Comparison of ENCODE assay signal across 1 cellular context in the genomic region with DNA sequence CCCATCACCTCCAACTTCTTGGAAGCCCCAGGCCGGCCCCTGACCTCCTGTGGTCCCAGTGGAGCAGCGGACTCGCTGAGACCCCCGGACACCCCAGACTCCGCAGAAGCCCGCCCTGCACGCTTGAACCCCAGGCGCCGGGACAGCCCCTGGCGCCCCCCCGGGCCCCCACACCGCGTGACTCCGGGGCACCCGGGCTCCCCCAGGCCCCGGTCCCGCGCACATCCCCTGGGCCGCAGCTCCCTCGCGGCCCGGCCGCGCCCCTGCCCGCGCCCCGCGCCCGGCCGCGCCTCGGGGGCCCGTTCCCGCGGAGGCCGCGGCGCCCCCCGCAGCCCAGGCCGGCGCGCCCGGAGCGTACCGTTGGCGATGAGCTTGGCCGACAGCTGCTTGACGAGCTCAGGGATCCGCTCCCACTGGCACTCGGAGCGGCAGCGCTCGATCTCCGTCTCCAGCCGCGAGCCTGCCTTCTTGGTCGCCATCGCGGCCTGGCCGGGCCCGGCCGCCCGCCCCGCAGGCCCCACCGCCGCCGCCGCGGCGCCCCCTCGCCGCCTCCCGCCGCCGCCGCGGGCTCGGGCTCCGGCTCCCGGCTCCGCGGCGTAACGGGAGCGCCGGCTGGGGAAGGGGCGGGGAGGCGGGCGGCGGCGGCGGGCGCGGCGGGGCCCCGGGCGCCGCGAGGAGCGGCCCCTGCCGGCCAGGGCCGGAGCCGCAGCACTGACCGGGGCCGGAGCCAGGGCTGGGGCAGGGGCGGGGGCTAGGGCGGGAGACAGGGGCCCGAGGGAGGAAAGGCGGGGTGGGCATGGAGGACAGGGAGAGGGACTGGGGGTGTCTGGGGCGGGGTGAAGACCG.
TF ChIP-seq lines count a peak whose summit lies in the region.

A gene with protein sequence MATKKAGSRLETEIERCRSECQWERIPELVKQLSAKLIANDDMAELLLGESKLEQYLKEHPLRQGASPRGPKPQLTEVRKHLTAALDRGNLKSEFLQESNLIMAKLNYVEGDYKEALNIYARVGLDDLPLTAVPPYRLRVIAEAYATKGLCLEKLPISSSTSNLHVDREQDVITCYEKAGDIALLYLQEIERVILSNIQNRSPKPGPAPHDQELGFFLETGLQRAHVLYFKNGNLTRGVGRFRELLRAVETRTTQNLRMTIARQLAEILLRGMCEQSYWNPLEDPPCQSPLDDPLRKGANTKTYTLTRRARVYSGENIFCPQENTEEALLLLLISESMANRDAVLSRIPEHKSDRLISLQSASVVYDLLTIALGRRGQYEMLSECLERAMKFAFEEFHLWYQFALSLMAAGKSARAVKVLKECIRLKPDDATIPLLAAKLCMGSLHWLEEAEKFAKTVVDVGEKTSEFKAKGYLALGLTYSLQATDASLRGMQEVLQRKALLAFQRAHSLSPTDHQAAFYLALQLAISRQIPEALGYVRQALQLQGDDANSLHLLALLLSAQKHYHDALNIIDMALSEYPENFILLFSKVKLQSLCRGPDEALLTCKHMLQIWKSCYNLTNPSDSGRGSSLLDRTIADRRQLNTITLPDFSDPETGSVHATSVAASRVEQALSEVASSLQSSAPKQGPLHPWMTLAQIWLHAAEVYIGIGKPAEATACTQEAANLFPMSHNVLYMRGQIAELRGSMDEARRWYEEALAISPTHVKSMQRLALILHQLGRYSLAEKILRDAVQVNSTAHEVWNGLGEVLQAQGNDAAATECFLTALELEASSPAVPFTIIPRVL (minus strand): TSS at position 614 of the 846 bp plus-strand sequence. CDS start 135 bp downstream, at position 479.

TF ChIP-seq in K562, 482 proteins besides CTCF, POLR2A, EP300 and RAD21:
- TF ChIP-seq, protein P1, sequence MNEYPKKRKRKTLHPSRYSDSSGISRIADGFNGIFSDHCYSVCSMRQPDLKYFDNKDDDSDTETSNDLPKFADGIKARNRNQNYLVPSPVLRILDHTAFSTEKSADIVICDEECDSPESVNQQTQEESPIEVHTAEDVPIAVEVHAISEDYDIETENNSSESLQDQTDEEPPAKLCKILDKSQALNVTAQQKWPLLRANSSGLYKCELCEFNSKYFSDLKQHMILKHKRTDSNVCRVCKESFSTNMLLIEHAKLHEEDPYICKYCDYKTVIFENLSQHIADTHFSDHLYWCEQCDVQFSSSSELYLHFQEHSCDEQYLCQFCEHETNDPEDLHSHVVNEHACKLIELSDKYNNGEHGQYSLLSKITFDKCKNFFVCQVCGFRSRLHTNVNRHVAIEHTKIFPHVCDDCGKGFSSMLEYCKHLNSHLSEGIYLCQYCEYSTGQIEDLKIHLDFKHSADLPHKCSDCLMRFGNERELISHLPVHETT (CRISPR knock-in tag; conservative IDR thresholded peaks at IDR 0.05 in 1 of 2, IDR thresholded peaks at IDR 0.05 in 1 of 2), result peak in 1 of 2 experiments; percentile 74; a peak in 1 of 4 replicates
- TF ChIP-seq, protein P2, sequence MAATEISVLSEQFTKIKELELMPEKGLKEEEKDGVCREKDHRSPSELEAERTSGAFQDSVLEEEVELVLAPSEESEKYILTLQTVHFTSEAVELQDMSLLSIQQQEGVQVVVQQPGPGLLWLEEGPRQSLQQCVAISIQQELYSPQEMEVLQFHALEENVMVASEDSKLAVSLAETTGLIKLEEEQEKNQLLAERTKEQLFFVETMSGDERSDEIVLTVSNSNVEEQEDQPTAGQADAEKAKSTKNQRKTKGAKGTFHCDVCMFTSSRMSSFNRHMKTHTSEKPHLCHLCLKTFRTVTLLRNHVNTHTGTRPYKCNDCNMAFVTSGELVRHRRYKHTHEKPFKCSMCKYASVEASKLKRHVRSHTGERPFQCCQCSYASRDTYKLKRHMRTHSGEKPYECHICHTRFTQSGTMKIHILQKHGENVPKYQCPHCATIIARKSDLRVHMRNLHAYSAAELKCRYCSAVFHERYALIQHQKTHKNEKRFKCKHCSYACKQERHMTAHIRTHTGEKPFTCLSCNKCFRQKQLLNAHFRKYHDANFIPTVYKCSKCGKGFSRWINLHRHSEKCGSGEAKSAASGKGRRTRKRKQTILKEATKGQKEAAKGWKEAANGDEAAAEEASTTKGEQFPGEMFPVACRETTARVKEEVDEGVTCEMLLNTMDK (IDR thresholded peaks at IDR 0.05; ENCODE audit: borderline replicate concordance, insufficient read depth, low read depth, low read length, poor library complexity, severe bottlenecking), result peak; percentile 10
- TF ChIP-seq RCOR1 (IDR thresholded peaks at IDR 0.05; ENCODE audit: borderline replicate concordance in 1 of 2, low read depth in 2 of 2, low read length in 2 of 2), result no peak
- no peak for TF ChIP-seq CREM (IDR thresholded peaks at IDR 0.05; ENCODE audit: low read depth)
- peak; percentile 57 for TF ChIP-seq POLR2G (IDR thresholded peaks at IDR 0.05; ENCODE audit: low read depth, low read length)
- peak; percentile 41 for TF ChIP-seq CHD1 (IDR thresholded peaks at IDR 0.05; ENCODE audit: low read length)
- peak; percentile 44; the same call in 1 of the 2 replicates for TF ChIP-seq ZFX (CRISPR knock-in tag; IDR thresholded peaks at IDR 0.05)
- TF ChIP-seq ZBTB7A (IDR thresholded peaks at IDR 0.05; ENCODE audit: borderline replicate concordance, control insufficient read depth, low read depth, low read length), result peak; percentile 80; the same call in 1 of the 2 replicates
- TF ChIP-seq, protein P3, sequence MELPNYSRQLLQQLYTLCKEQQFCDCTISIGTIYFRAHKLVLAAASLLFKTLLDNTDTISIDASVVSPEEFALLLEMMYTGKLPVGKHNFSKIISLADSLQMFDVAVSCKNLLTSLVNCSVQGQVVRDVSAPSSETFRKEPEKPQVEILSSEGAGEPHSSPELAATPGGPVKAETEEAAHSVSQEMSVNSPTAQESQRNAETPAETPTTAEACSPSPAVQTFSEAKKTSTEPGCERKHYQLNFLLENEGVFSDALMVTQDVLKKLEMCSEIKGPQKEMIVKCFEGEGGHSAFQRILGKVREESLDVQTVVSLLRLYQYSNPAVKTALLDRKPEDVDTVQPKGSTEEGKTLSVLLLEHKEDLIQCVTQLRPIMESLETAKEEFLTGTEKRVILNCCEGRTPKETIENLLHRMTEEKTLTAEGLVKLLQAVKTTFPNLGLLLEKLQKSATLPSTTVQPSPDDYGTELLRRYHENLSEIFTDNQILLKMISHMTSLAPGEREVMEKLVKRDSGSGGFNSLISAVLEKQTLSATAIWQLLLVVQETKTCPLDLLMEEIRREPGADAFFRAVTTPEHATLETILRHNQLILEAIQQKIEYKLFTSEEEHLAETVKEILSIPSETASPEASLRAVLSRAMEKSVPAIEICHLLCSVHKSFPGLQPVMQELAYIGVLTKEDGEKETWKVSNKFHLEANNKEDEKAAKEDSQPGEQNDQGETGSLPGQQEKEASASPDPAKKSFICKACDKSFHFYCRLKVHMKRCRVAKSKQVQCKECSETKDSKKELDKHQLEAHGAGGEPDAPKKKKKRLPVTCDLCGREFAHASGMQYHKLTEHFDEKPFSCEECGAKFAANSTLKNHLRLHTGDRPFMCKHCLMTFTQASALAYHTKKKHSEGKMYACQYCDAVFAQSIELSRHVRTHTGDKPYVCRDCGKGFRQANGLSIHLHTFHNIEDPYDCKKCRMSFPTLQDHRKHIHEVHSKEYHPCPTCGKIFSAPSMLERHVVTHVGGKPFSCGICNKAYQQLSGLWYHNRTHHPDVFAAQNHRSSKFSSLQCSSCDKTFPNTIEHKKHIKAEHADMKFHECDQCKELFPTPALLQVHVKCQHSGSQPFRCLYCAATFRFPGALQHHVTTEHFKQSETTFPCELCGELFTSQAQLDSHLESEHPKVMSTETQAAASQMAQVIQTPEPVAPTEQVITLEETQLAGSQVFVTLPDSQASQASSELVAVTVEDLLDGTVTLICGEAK (IDR thresholded peaks at IDR 0.05), result 0 out of 2 replicates have a peak, but pooled peaks have one; percentile 9
- TF ChIP-seq, protein P3 (CRISPR knock-in tag; IDR thresholded peaks at IDR 0.05), result no peak
- no peak for TF ChIP-seq TBP (optimal IDR thresholded peaks at IDR 0.05; ENCODE audit: low read depth, low read length)
- no peak for TF ChIP-seq ZFP36 (IDR thresholded peaks at IDR 0.05; ENCODE audit: low read depth, low read length, partially characterized antibody)
- TF ChIP-seq PHF8 (IDR thresholded peaks at IDR 0.05; ENCODE audit: borderline replicate concordance, low read length), result peak; percentile 47; the same call in 1 of the 2 replicates
- TF ChIP-seq HEY1 (CRISPR knock-in tag; IDR thresholded peaks at IDR 0.05; ENCODE audit: borderline replicate concordance), result no peak
- TF ChIP-seq TOE1 (IDR thresholded peaks at IDR 0.05; ENCODE audit: borderline replicate concordance), result no peak
- no peak for TF ChIP-seq TOE1 (CRISPR knock-in tag; IDR thresholded peaks at IDR 0.05; ENCODE audit: borderline replicate concordance, low read depth)
- TF ChIP-seq HDAC6 (IDR thresholded peaks at IDR 0.05; ENCODE audit: low read depth, low read length), result no peak
- TF ChIP-seq, protein P4, sequence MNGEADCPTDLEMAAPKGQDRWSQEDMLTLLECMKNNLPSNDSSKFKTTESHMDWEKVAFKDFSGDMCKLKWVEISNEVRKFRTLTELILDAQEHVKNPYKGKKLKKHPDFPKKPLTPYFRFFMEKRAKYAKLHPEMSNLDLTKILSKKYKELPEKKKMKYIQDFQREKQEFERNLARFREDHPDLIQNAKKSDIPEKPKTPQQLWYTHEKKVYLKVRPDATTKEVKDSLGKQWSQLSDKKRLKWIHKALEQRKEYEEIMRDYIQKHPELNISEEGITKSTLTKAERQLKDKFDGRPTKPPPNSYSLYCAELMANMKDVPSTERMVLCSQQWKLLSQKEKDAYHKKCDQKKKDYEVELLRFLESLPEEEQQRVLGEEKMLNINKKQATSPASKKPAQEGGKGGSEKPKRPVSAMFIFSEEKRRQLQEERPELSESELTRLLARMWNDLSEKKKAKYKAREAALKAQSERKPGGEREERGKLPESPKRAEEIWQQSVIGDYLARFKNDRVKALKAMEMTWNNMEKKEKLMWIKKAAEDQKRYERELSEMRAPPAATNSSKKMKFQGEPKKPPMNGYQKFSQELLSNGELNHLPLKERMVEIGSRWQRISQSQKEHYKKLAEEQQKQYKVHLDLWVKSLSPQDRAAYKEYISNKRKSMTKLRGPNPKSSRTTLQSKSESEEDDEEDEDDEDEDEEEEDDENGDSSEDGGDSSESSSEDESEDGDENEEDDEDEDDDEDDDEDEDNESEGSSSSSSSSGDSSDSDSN (IDR thresholded peaks at IDR 0.05; ENCODE audit: borderline replicate concordance in 1 of 2, low read depth in 2 of 2, low read length in 2 of 2), result 0 out of 4 replicates have a peak, but pooled peaks of 1 of the 2 experiments have one; percentile 3
- TF ChIP-seq, protein P5, sequence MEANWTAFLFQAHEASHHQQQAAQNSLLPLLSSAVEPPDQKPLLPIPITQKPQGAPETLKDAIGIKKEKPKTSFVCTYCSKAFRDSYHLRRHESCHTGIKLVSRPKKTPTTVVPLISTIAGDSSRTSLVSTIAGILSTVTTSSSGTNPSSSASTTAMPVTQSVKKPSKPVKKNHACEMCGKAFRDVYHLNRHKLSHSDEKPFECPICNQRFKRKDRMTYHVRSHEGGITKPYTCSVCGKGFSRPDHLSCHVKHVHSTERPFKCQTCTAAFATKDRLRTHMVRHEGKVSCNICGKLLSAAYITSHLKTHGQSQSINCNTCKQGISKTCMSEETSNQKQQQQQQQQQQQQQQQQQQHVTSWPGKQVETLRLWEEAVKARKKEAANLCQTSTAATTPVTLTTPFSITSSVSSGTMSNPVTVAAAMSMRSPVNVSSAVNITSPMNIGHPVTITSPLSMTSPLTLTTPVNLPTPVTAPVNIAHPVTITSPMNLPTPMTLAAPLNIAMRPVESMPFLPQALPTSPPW (CRISPR knock-in tag; IDR thresholded peaks at IDR 0.05), result peak; percentile 87
